ENCODE assay signal across 26 cellular contexts in genomic region chr3:20658491-20658890, GRCh38.
"Had no signal": no experiment of that assay in that cellular context is flagged by ENCODE, and none has a peak within 500 bp of the region (broad histone marks: within the 10 kb centered on the region; RNA-seq: fewer than 3 reads in every experiment).

No MANE protein-coding gene starts in this region.

- H3K4me3 Mint-ChIP-seq: activated CD4-positive, alpha-beta T cell treated with anti-CD3 and anti-CD28 coated beads, Interleukin-2, amount 10 ng/mL, durations not matched to agents 24 days and 14 days; activated CD8-positive, alpha-beta T cell treated with anti-CD3 and anti-CD28 coated beads for 36 hours; activated naive CD4-positive, alpha-beta T cell treated with anti-CD3 and anti-CD28 coated beads, Interleukin-2, amount 50 U/mL, for 24 hours; activated naive CD8-positive, alpha-beta T cell treated with anti-CD3 and anti-CD28 coated beads, Interleukin-2, amount 10 ng/mL, durations not matched to agents 7 days and 5 days; activated T-cell treated with anti-CD3 and anti-CD28 coated beads, Interleukin-2, amount 50 U/mL, for 72 hours; activated T-helper 17 cell treated with anti-CD3 and anti-CD28 coated beads, Interleukin-2, amount 50 U/mL, for 72 hours; brain had no signal

- H3K27me3 ChIP-seq: Peyer's patch had no signal

- H3K27me3 Mint-ChIP-seq: activated CD4-positive, alpha-beta T cell treated with anti-CD3 and anti-CD28 coated beads, Interleukin-2, amount 10 ng/mL, durations not matched to agents 24 days and 14 days; activated CD8-positive, alpha-beta T cell treated with anti-CD3 and anti-CD28 coated beads for 36 hours; activated naive CD4-positive, alpha-beta T cell treated with anti-CD3 and anti-CD28 coated beads, Interleukin-2, amount 50 U/mL, for 24 hours; activated naive CD8-positive, alpha-beta T cell treated with anti-CD3 and anti-CD28 coated beads, Interleukin-2, amount 10 ng/mL, durations not matched to agents 7 days and 5 days; activated T-helper 17 cell treated with anti-CD3 and anti-CD28 coated beads, Interleukin-2, amount 50 U/mL, for 72 hours had no signal

- H3K36me3 Mint-ChIP-seq: activated naive CD4-positive, alpha-beta T cell treated with anti-CD3 and anti-CD28 coated beads, Interleukin-2, amount 50 U/mL, for 24 hours; activated naive CD8-positive, alpha-beta T cell treated with anti-CD3 and anti-CD28 coated beads, Interleukin-2, amount 10 ng/mL, durations not matched to agents 7 days and 5 days; brain had no signal

- DNase-seq: activated CD4-positive, alpha-beta T cell treated with anti-CD3 and anti-CD28 coated beads, Interleukin-2, amount 10 ng/mL, durations not matched to agents 24 days and 14 days; activated CD4-positive, alpha-beta T cell treated with anti-CD3 and anti-CD28 coated beads, Interleukin-2, amount 50 U/mL, for 4 hours; activated CD8-positive, alpha-beta T cell treated with anti-CD3 and anti-CD28 coated beads for 36 hours; activated gamma-delta T cell; activated naive CD4-positive, alpha-beta T cell treated with Interleukin-2 at 50 U/mL for 16 hours; activated naive CD8-positive, alpha-beta T cell treated with anti-CD3 and anti-CD28 coated beads, Interleukin-2, amount 10 ng/mL, durations not matched to agents 7 days and 5 days; activated T-cell treated with anti-CD3 and anti-CD28 coated beads, Interleukin-2, amount 50 U/mL, for 1 hour; activated T-cell treated with anti-CD3 and anti-CD28 coated beads, Interleukin-2, amount 50 U/mL, for 72 hours; central memory CD4-positive, alpha-beta T cell; NCI-H1105; NCI-H1436 treated with DMSO at 0.1 percent for 48 hours; NCI-H1694 treated with DMSO at 0.1 percent for 48 hours; NCI-H2029; NCI-H510A; NCI-H526; NCI-H748 treated with DMSO at 0.1 percent for 48 hours; NK-92 treated with Interleukin-12 subunit alpha and Interleukin-12 subunit beta, amount 100 ng/mL, for 24 hours; PC-3; Peyer's patch; T1000; WERI-Rb-1 had no signal

- ATAC-seq: activated CD8-positive, alpha-beta T cell treated with anti-CD3 and anti-CD28 coated beads for 36 hours; activated T-cell treated with anti-CD3 and anti-CD28 coated beads, Interleukin-2, amount 50 U/mL, for 72 hours; activated T-helper 17 cell treated with anti-CD3 and anti-CD28 coated beads, Interleukin-2, amount 50 U/mL, for 72 hours; PC-3; Right ventricle myocardium inferior had no signal

- H3K27ac ChIP-seq: Peyer's patch, RWPE1, WERI-Rb-1 had no signal

- H3K4me3 ChIP-seq: Peyer's patch had no signal

- H3K4me1 Mint-ChIP-seq: activated CD4-positive, alpha-beta T cell treated with anti-CD3 and anti-CD28 coated beads, Interleukin-2, amount 10 ng/mL, durations not matched to agents 24 days and 14 days; activated naive CD4-positive, alpha-beta T cell treated with anti-CD3 and anti-CD28 coated beads, Interleukin-2, amount 50 U/mL, for 24 hours; activated naive CD8-positive, alpha-beta T cell treated with anti-CD3 and anti-CD28 coated beads, Interleukin-2, amount 10 ng/mL, durations not matched to agents 7 days and 5 days; activated T-helper 17 cell treated with anti-CD3 and anti-CD28 coated beads, Interleukin-2, amount 50 U/mL, for 72 hours; brain had no signal

- H3K36me3 ChIP-seq: Peyer's patch, WERI-Rb-1 had no signal

- H3K27ac Mint-ChIP-seq: activated CD4-positive, alpha-beta T cell treated with anti-CD3 and anti-CD28 coated beads, Interleukin-2, amount 10 ng/mL, durations not matched to agents 24 days and 14 days; activated CD8-positive, alpha-beta T cell treated with anti-CD3 and anti-CD28 coated beads for 36 hours; activated naive CD4-positive, alpha-beta T cell treated with anti-CD3 and anti-CD28 coated beads, Interleukin-2, amount 50 U/mL, for 24 hours; activated naive CD8-positive, alpha-beta T cell treated with anti-CD3 and anti-CD28 coated beads, Interleukin-2, amount 10 ng/mL, durations not matched to agents 7 days and 5 days; activated T-cell treated with anti-CD3 and anti-CD28 coated beads, Interleukin-2, amount 50 U/mL, for 72 hours; activated T-helper 17 cell treated with anti-CD3 and anti-CD28 coated beads, Interleukin-2, amount 50 U/mL, for 72 hours; brain had no signal
